18 cellular contexts compared by ENCODE assay signal in the genomic region with DNA sequence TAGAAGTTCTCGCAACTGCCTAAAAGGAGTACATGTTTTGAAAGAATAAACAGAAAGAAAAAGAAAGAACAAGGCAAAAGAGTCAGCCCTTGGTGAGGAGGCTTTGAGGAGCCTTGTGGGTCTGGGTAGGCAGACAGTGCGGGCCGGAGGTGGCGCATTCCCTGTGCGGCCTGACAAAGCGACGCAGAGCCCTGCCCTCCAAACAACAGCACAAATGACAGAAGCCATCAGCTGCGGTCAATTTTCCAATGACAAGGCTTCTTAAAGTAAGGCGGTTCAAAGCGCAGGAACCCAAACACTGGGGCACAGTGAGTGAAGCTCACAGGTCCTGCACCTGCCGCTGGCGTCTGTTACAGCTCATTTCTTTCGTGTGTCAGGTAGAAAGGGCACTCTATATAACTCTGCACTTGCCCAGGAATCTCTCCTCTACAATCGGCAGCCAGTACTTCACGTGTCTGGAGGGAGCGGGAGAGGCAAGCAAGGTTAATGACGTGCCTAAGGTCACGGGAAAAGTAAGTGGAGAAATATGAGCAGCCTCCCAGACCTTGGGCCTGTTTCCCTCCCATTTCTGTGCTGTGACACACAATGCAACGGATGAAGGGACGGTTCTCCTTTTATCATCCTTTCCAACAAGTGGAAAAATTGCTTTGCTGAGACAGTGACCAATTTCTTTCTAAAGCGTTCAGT.
"Had no signal": no experiment of that assay in that cellular context is flagged by ENCODE, and none has a peak within 500 bp of the region (broad histone marks: within the 10 kb centered on the region; RNA-seq: fewer than 3 reads in every experiment).

No MANE protein-coding gene starts in this region.

- H3K9me3 Mint-ChIP-seq: activated CD4-positive, alpha-beta memory T cell treated with anti-CD3 and anti-CD28 coated beads, Interleukin-2, amount 10 ng/mL, durations not matched to agents 7 days and 5 days; central memory CD8-positive, alpha-beta T cell had no signal

- H3K4me1 Mint-ChIP-seq: central memory CD8-positive, alpha-beta T cell had no signal

- H3K4me3 Mint-ChIP-seq: activated CD4-positive, alpha-beta memory T cell treated with anti-CD3 and anti-CD28 coated beads, Interleukin-2, amount 10 ng/mL, durations not matched to agents 7 days and 5 days; activated naive CD8-positive, alpha-beta T cell; central memory CD8-positive, alpha-beta T cell had no signal

- H3K36me3 ChIP-seq: esophagus squamous epithelium, ovary, stomach, upper lobe of right lung had no signal

- H3K27ac ChIP-seq: coronary artery, esophagus squamous epithelium, ovary, stomach, testis, upper lobe of right lung had no signal

- H3K4me3 ChIP-seq: coronary artery, esophagus squamous epithelium, ovary, stomach, upper lobe of right lung had no signal

- H3K27me3 ChIP-seq: ovary, testis had no signal

- H3K9me3 ChIP-seq: esophagus squamous epithelium, ovary, stomach, testis, upper lobe of right lung had no signal

- H3K36me3 Mint-ChIP-seq: activated naive CD8-positive, alpha-beta T cell; brain had no signal

- H3K27me3 Mint-ChIP-seq: activated naive CD8-positive, alpha-beta T cell had no signal

- DNase-seq: activated CD4-positive, alpha-beta memory T cell treated with anti-CD3 and anti-CD28 coated beads, Interleukin-2, amount 10 ng/mL, durations not matched to agents 7 days and 5 days; activated CD8-positive, alpha-beta memory T cell treated with anti-CD3 and anti-CD28 coated beads, Interleukin-2, amount 50 U/mL, for 4 hours; activated gamma-delta T cell treated with Interleukin-2 at 50 U/mL for 16 hours; activated T-cell treated with anti-CD3 and anti-CD28 coated beads, Interleukin-2, amount 50 U/mL, for 48 hours; esophagus squamous epithelium; glutamatergic neuron; kidney glomerular epithelial cell; ovary; stimulated activated CD4-positive, alpha-beta T cell treated with anti-CD3 and anti-CD28 coated beads, Interleukin-12 subunit alpha, Interleukin-12 subunit beta, amount 100 ng/mL, for 4 hours; stimulated activated CD4-positive, alpha-beta T cell treated with anti-CD3 and anti-CD28 coated beads, Interleukin-2, amount 100 ng/mL, for 24 hours; stomach; T-helper 1 cell; testis; upper lobe of right lung had no signal

- H3K4me1 ChIP-seq: esophagus squamous epithelium, stomach, testis, upper lobe of right lung had no signal

- H3K27ac Mint-ChIP-seq: activated CD4-positive, alpha-beta memory T cell treated with anti-CD3 and anti-CD28 coated beads, Interleukin-2, amount 10 ng/mL, durations not matched to agents 7 days and 5 days; activated naive CD8-positive, alpha-beta T cell had no signal
